Comparison of ENCODE assay signal across 11 cellular contexts in the genomic region with DNA sequence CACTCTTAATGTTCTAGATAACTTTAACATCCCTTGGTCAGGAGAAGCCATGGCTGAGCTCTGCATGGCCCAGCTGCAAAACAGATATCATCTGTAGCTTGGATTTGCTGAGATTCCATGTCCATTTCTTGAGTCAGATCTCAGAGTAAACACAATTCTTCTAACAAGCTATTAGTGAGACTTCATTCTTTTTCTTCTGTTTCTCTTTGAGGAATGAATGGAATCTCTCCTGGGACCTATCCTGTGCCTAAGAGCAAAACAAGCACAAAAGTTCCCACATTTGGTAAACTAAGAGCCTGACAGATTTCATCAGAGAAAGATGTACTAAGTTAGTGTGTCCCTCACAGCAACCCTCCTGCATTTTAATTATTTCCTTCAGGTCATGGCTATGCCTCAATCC.
DNase-seq lines count a peak whose midpoint lies in the region; ATAC-seq and TF ChIP-seq lines count a peak whose summit lies in the region.
"Had no signal": no experiment of that assay in that cellular context is flagged by ENCODE, and none has a peak within 500 bp of the region (broad histone marks: within the 10 kb centered on the region; RNA-seq: fewer than 3 reads in every experiment).

No MANE protein-coding gene starts in this region.

- intact Hi-C loops in PC-3 (cut with micrococcal nuclease) (loop anchor here (10.0 kb wide), 1 partner anchor 365 kb away; no protein-coding TSS in a partner anchor), esophagus muscularis mucosa (cut with DNase I) (no loop called here), left colon (cut with DNase I, micrococcal nuclease) (no loop called here)

- peak overlapping the region; percentile 29 for H3K4me2 ChIP-seq in PC-3 (ENCODE audit: low read length)
- H3K4me2 ChIP-seq in parathyroid adenoma (ENCODE audit: low read length), result no peak overlapping the region

- H3F3A ChIP-seq in PC-3 (ENCODE audit: low read length, unreplicated experiment), result no peaks in the 10 kb centered on the region

- H3K36me3 ChIP-seq in PC-3 (ENCODE audit: low read depth, low read length) (0 out of 2 replicates have a peak, but pooled peaks cover 3% of the 10 kb centered on the region), esophagus muscularis mucosa (no peaks in the 10 kb centered on the region), parathyroid adenoma (ENCODE audit: control insufficient read depth, insufficient read depth, low read length) (no peaks in the 10 kb centered on the region)
- H3K36me3 ChIP-seq: right lobe of liver had no signal

- POLR2A ChIA-PET in PC-3 (lab: Charles Lee; ENCODE audit: unreplicated experiment), result no interaction called here

- H3K9me2 ChIP-seq in PC-3 (replicated peaks; ENCODE audit: low read length), result no peaks in the 10 kb centered on the region

- CTCF ChIA-PET in PC-3 (lab: Charles Lee), result interaction anchor here (1.0 kb wide), 1 partner anchor 143 kb away, joined by 3 read pairs; no protein-coding TSS in a partner anchor

- TF ChIP-seq CTCF in PC-3 (conservative IDR thresholded peaks at IDR 0.05; ENCODE audit: low read depth, low read length) (no peak), esophagus muscularis mucosa (IDR thresholded peaks at IDR 0.05) (no peak), parathyroid adenoma (IDR thresholded peaks at IDR 0.05) (no peak)

- H3K4me3 ChIP-seq in PC-3 (ENCODE audit: low read length) (no peak overlapping the region), esophagus muscularis mucosa (no peak overlapping the region), parathyroid adenoma (ENCODE audit: low read depth, low read length) (no peak overlapping the region)
- H3K4me3 ChIP-seq: right lobe of liver had no signal

- H3K79me2 ChIP-seq in PC-3 (ENCODE audit: low read length) (no peaks in the 10 kb centered on the region), parathyroid adenoma (no peaks in the 10 kb centered on the region)

- 0 out of 2 replicates have a peak overlapping the region, but pooled peaks have one; percentile 8 for H2AFZ ChIP-seq in PC-3 (ENCODE audit: low read length)
- no peak overlapping the region for H2AFZ ChIP-seq in parathyroid adenoma

- H3K9me3 ChIP-seq in PC-3 (ENCODE audit: low read length) (no peaks in the 10 kb centered on the region), esophagus muscularis mucosa (no peaks in the 10 kb centered on the region), parathyroid adenoma (ENCODE audit: control insufficient read depth, low read length) (no peaks in the 10 kb centered on the region)
- H3K9me3 ChIP-seq: right lobe of liver had no signal

- H3K27ac ChIP-seq in PC-3 (ENCODE audit: low read length) (peak overlapping the region; percentile 65), esophagus muscularis mucosa (replicated peaks in 1 of 4) (peak overlapping the region; percentile 53 to 67 (median 62)), parathyroid adenoma (peak overlapping the region; percentile 51)

- no TSS peak for BruUV-seq in PC-3 (replicated peaks; lab: Mats Ljungman, UMichigan)

- H3K9ac ChIP-seq in PC-3 (ENCODE audit: low read length), result peak overlapping the region; percentile 18
- H3K9ac ChIP-seq in parathyroid adenoma, result no peak overlapping the region

- no peaks in the 10 kb centered on the region for H4K20me1 ChIP-seq in PC-3 (ENCODE audit: low read length)

- no peak for TF ChIP-seq EP300 in esophagus muscularis mucosa (IDR thresholded peaks at IDR 0.05)

- H3K27me3 ChIP-seq in PC-3 (ENCODE audit: low read length), result no peaks in the 10 kb centered on the region
- no peaks in the 10 kb centered on the region for H3K27me3 ChIP-seq in esophagus muscularis mucosa
- H3K27me3 ChIP-seq in parathyroid adenoma (ENCODE audit: control insufficient read depth, insufficient read depth, low read length), result no peaks in the 10 kb centered on the region
- H3K27me3 ChIP-seq: right lobe of liver had no signal

- DNase-seq in AG20443 (ENCODE audit: low spot score) (peak; percentile 64), PC-3 (peak; percentile 51), esophagus muscularis mucosa (ENCODE audit: extremely low spot score) (no peak), left colon (no peak)
- DNase-seq: glutamatergic neuron, KG1, right lobe of liver had no signal

- H3K4me1 ChIP-seq in PC-3 (ENCODE audit: insufficient read depth, low read length), result peaks cover 18% of the 10 kb centered on the region
- peaks cover 7 to 43% (median 40%) of the 10 kb centered on the region in 4 donors for H3K4me1 ChIP-seq in esophagus muscularis mucosa
- no peaks in the 10 kb centered on the region for H3K4me1 ChIP-seq in parathyroid adenoma
- H3K4me1 ChIP-seq: right lobe of liver had no signal

- TF ChIP-seq POLR2A in esophagus muscularis mucosa (IDR thresholded peaks at IDR 0.05; ENCODE audit: low read depth), result no peak

- ATAC-seq in PC-3, result peak; percentile 48
- ATAC-seq in HG03442 (IDR thresholded peaks at IDR 0.05; ENCODE audit: unreplicated experiment), result no peak
- no peak for ATAC-seq in left colon
- ATAC-seq in GM19035 (IDR thresholded peaks at IDR 0.05; ENCODE audit: unreplicated experiment), result no peak
- no peak for ATAC-seq in GM19397 (IDR thresholded peaks at IDR 0.05; ENCODE audit: unreplicated experiment)

Comparison
In these comparisons a context has a peak if more than half of its experiments do, and no peak if none do; other contexts are left out.
1. DNase-seq: peak in AG20443 (single experiment) and PC-3 (single experiment); none in esophagus muscularis mucosa (single experiment) and left colon (0 of 2).
2. Peak in every context shown above with its lines, with median percentiles within 50 percentile points of each other: H3K27ac ChIP-seq.